27 cellular contexts compared by ENCODE assay signal in the genomic region with DNA sequence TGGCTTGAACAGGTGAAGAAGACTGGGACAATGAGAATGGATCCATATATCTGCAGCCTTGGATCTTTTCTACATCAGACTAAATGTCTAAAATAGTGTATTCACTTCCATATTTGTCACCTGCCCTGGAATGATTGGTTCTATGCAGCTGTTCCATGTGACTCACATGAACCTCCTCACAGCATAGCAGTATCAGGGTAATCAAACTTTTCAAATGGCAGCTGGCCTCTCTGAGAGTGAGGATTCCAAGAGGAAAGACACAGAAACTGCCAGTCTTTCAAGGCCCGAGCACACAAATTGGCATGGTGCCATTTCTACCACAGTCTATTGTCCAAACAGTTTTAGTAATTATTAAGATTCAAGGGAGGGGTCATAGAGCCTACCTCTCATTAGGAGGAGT.
"Had no signal": no experiment of that assay in that cellular context is flagged by ENCODE, and none has a peak within 500 bp of the region (broad histone marks: within the 10 kb centered on the region; RNA-seq: fewer than 3 reads in every experiment).

No MANE protein-coding gene starts in this region.

- H3K4me3 ChIP-seq: esophagus squamous epithelium, heart right ventricle, left lung, mucosa of descending colon, prostate gland, right atrium auricular region, sigmoid colon, skin epidermis, spleen, testis, tibial artery, upper lobe of left lung had no signal

- H3K4me1 ChIP-seq: esophagus squamous epithelium, left lung, prostate gland, right atrium auricular region, sigmoid colon, spleen, testis, tibial artery, upper lobe of left lung had no signal

- ATAC-seq: effector memory CD8-positive, alpha-beta T cell; heart right ventricle; left cardiac atrium; left lung; mucosa of descending colon; naive thymus-derived CD8-positive, alpha-beta T cell; stimulated activated memory B cell treated with anti-CD40 and anti-IgM and Interleukin-4, amounts not matched to agents 10 μg/mL and 1 μg/mL and 100 μg/mL, for 72 hours; stimulated activated naive CD8-positive, alpha-beta T cell treated with anti-CD3 and anti-CD28 coated beads, Interleukin-15, Interleukin-2, amounts not matched to agents 100 U/mL and 50 U/mL, for 24 hours had no signal

- H3K27ac ChIP-seq: esophagus squamous epithelium, heart right ventricle, left lung, prostate gland, right atrium auricular region, sigmoid colon, skin epidermis, spleen, testis, tibial artery, upper lobe of left lung had no signal

- H3K9me3 ChIP-seq: mucosa of descending colon, prostate gland, testis, tibial artery had no signal

- DNase-seq: cortex of kidney; effector memory CD8-positive, alpha-beta T cell; erythroblast; esophagus squamous epithelium; foreskin melanocyte; glutamatergic neuron; heart right ventricle; hippocampal formation; left cardiac atrium; left lung; mesenchymal stem cell; mucosa of descending colon; naive thymus-derived CD8-positive, alpha-beta T cell; nephron progenitor cell; nucleus accumbens; sigmoid colon; spleen; stimulated activated CD4-positive, alpha-beta T cell treated with anti-CD3 and anti-CD28 coated beads, Interleukin-4, amount 100 ng/mL, for 4 hours; stimulated activated naive CD8-positive, alpha-beta T cell treated with anti-CD3 and anti-CD28 coated beads, Interleukin-15, Interleukin-2, amounts not matched to agents 100 U/mL and 50 U/mL, for 24 hours; substantia nigra; testis; tibial artery; upper lobe of left lung had no signal

- H3K36me3 ChIP-seq: esophagus squamous epithelium, heart right ventricle, left lung, prostate gland, right atrium auricular region, sigmoid colon, spleen, tibial artery, upper lobe of left lung had no signal

- H3K27me3 ChIP-seq: esophagus squamous epithelium, heart right ventricle, left lung, right atrium auricular region, sigmoid colon, spleen, testis, tibial artery, upper lobe of left lung had no signal
